Comparison of ENCODE assay signal across 17 cellular contexts in genomic region chr3:84444726-84445521, GRCh38.
A peak's percentile ranks its signal among the peaks of the same experiment; 100 is the strongest.
DNase-seq lines count a peak whose midpoint lies in the region; ATAC-seq, FAIRE-seq and TF ChIP-seq lines count a peak whose summit lies in the region.
"Had no signal": no experiment of that assay in that cellular context is flagged by ENCODE, and none has a peak within 500 bp of the region (broad histone marks: within the 10 kb centered on the region; RNA-seq: fewer than 3 reads in every experiment).

No MANE protein-coding gene starts in this region.

- H3K9ac ChIP-seq in astrocyte (ENCODE audit: low read length), result no peak overlapping the region
- no peak overlapping the region for H3K9ac ChIP-seq in SK-N-SH
- H3K9ac ChIP-seq: GM23248 had no signal

- in situ Hi-C loops in HAP-1 (cut with MboI; ENCODE audit: low sequenced_read_pairs), result no loop called here

- no peaks in the 10 kb centered on the region for H3K9me3 Mint-ChIP-seq in astrocyte (ENCODE audit: unreplicated experiment)
- no peaks in the 10 kb centered on the region for H3K9me3 Mint-ChIP-seq in osteocyte (ENCODE audit: unreplicated experiment)
- H3K9me3 Mint-ChIP-seq: H9 had no signal

- CTCF ChIA-PET in SK-N-SH (lab: Yijun Ruan, JAX), result no interaction called here

- H3K79me2 ChIP-seq in astrocyte (ENCODE audit: insufficient read depth, low read length) (no peaks in the 10 kb centered on the region), SK-N-SH (ENCODE audit: insufficient read depth) (no peaks in the 10 kb centered on the region)

- DNase-seq in HAP-1 (ENCODE audit: low spot score in 2 of 2) (peak; percentile 57 to 98), astrocyte (ENCODE audit: low read depth) (peak; percentile 0), glomerular visceral epithelial cell (ENCODE audit: extremely low spot score) (peak; percentile 8), NCI-H2227 (lab: John Stamatoyannopoulos, UW; ENCODE audit: unreplicated experiment) (no peak), SK-N-SH (no peak), osteocyte (ENCODE audit: extremely low spot score, unreplicated experiment) (no peak)
- DNase-seq: BE2C; CD4-positive, alpha-beta memory T cell; DMS79; GM23248; H9 had no signal

- H3K27me3 Mint-ChIP-seq in astrocyte (ENCODE audit: low read depth, unreplicated experiment) (no peaks in the 10 kb centered on the region), osteocyte (ENCODE audit: unreplicated experiment) (no peaks in the 10 kb centered on the region)
- H3K27me3 Mint-ChIP-seq: CD4-positive, alpha-beta memory T cell had no signal

- H3K36me3 ChIP-seq in HAP-1 (replicated peaks), result no peaks in the 10 kb centered on the region
- no peaks in the 10 kb centered on the region for H3K36me3 ChIP-seq in astrocyte (ENCODE audit: insufficient read depth, low read length)
- no peaks in the 10 kb centered on the region for H3K36me3 ChIP-seq in SK-N-SH (replicated peaks in 1 of 2; ENCODE audit: control insufficient read depth in 1 of 2, insufficient read depth in 2 of 2, low read length in 1 of 2)
- H3K36me3 ChIP-seq: BE2C had no signal

- 2% methylated on average over 6 of the region's 6 CpGs for WGBS in SK-N-SH (ENCODE audit: low lambda C conversion rate)

- H3K27ac ChIP-seq in astrocyte (ENCODE audit: low read depth, low read length) (no peak overlapping the region), SK-N-SH (ENCODE audit: low read depth in 2 of 2, low read length in 1 of 2) (no peak overlapping the region)
- H3K27ac ChIP-seq: C4-2B, GM23248, HL-60 had no signal

- H3F3A ChIP-seq in SK-N-SH (replicated peaks; ENCODE audit: insufficient read depth), result no peaks in the 10 kb centered on the region

- TF ChIP-seq CTCF in astrocyte (IDR thresholded peaks at IDR 0.05; ENCODE audit: insufficient read depth, low read depth, low read length) (no peak), SK-N-SH (IDR thresholded peaks at IDR 0.05) (no peak), osteocyte (IDR thresholded peaks at IDR 0.05) (no peak)

- H4K20me1 ChIP-seq in astrocyte (ENCODE audit: insufficient read depth, low read length), result no peaks in the 10 kb centered on the region
- no peaks in the 10 kb centered on the region for H4K20me1 ChIP-seq in SK-N-SH (ENCODE audit: insufficient read depth)

- FAIRE-seq in A204.1 (lab: Jason Lieb, UNC) (peak; percentile 25), astrocyte (lab: Jason Lieb, UNC) (no peak)
- FAIRE-seq: GM12878, GM18507 had no signal

- H3K27me3 ChIP-seq in HAP-1 (ENCODE audit: low read depth) (no peaks in the 10 kb centered on the region), astrocyte (ENCODE audit: insufficient read depth, low read length) (no peaks in the 10 kb centered on the region), SK-N-SH (ENCODE audit: insufficient read depth) (no peaks in the 10 kb centered on the region)
- H3K27me3 ChIP-seq: BE2C had no signal

- H3K4me1 Mint-ChIP-seq in astrocyte (ENCODE audit: low read depth, unreplicated experiment) (peaks cover 8% of the 10 kb centered on the region), osteocyte (ENCODE audit: unreplicated experiment) (no peaks in the 10 kb centered on the region)
- H3K4me1 Mint-ChIP-seq: CD4-positive, alpha-beta memory T cell; H9 had no signal

- H3K9me3 ChIP-seq in HAP-1, result no peaks in the 10 kb centered on the region
- H3K9me3 ChIP-seq in astrocyte (ENCODE audit: insufficient read depth, low read depth, low read length), result no peaks in the 10 kb centered on the region
- H3K9me3 ChIP-seq in SK-N-SH, result no peaks in the 10 kb centered on the region
- H3K9me3 ChIP-seq: BE2C had no signal

- ATAC-seq in HG02970 (IDR thresholded peaks at IDR 0.05; ENCODE audit: low FRiP score, unreplicated experiment), result no peak
- ATAC-seq: GM12878 had no signal

- no peak overlapping the region for H3K4me2 ChIP-seq in astrocyte (ENCODE audit: low read length)
- H3K4me2 ChIP-seq in SK-N-SH, result no peak overlapping the region

- POLR2A ChIA-PET in SK-N-SH (lab: Yijun Ruan, JAX), result no interaction called here

- H3K4me3 ChIP-seq in HAP-1, result no peak overlapping the region
- no peak overlapping the region for H3K4me3 ChIP-seq in astrocyte (ENCODE audit: insufficient read depth, low read depth, low read length)
- H3K4me3 ChIP-seq in SK-N-SH (ENCODE audit: low read depth in 2 of 2, low read length in 1 of 2), result no peak overlapping the region
- H3K4me3 ChIP-seq: GM12878, GM23248 had no signal

- H2AFZ ChIP-seq in astrocyte (ENCODE audit: low read depth, low read length) (no peak overlapping the region), SK-N-SH (ENCODE audit: low read depth) (no peak overlapping the region)
- H2AFZ ChIP-seq: GM23248 had no signal

- H3K27ac Mint-ChIP-seq in astrocyte (ENCODE audit: unreplicated experiment) (no peak overlapping the region), osteocyte (ENCODE audit: unreplicated experiment) (no peak overlapping the region)
- H3K27ac Mint-ChIP-seq: CD4-positive, alpha-beta memory T cell; H9 had no signal

- no peaks in the 10 kb centered on the region for H3K36me3 Mint-ChIP-seq in astrocyte (ENCODE audit: low read depth, unreplicated experiment)
- no peaks in the 10 kb centered on the region for H3K36me3 Mint-ChIP-seq in osteocyte (ENCODE audit: unreplicated experiment)
- H3K36me3 Mint-ChIP-seq: CD4-positive, alpha-beta memory T cell had no signal

- H3K4me3 Mint-ChIP-seq in astrocyte (ENCODE audit: unreplicated experiment) (no peak overlapping the region), osteocyte (ENCODE audit: unreplicated experiment) (no peak overlapping the region)
- H3K4me3 Mint-ChIP-seq: CD4-positive, alpha-beta memory T cell; H9 had no signal

- TF ChIP-seq RAD21 in SK-N-SH (IDR thresholded peaks at IDR 0.05; ENCODE audit: low read length), result no peak

- TF ChIP-seq EP300 in SK-N-SH (IDR thresholded peaks at IDR 0.05; ENCODE audit: borderline replicate concordance in 1 of 2, low read depth in 1 of 2, low read length in 1 of 2), result no peak

- no peaks in the 10 kb centered on the region for H3K9me2 ChIP-seq in SK-N-SH

- peaks cover 14% of the 10 kb centered on the region for H3K4me1 ChIP-seq in HAP-1
- H3K4me1 ChIP-seq in astrocyte (ENCODE audit: insufficient read depth, low read length), result no peaks in the 10 kb centered on the region
- no peaks in the 10 kb centered on the region for H3K4me1 ChIP-seq in SK-N-SH (ENCODE audit: control insufficient read depth in 1 of 2, insufficient read depth in 2 of 2, low read depth in 1 of 2, low read length in 1 of 2)
- H3K4me1 ChIP-seq: BE2C had no signal

TF ChIP-seq in SK-N-SH, 30 proteins besides CTCF, POLR2A, EP300 and RAD21:
- TF ChIP-seq SIN3A (IDR thresholded peaks at IDR 0.05; ENCODE audit: borderline replicate concordance, low read depth, low read length), result no peak
- no peak for TF ChIP-seq RCOR1 (IDR thresholded peaks at IDR 0.05; ENCODE audit: low read length)
- no peak for TF ChIP-seq EZH2phosphoT487 (IDR thresholded peaks at IDR 0.05; ENCODE audit: borderline replicate concordance, low read depth)
TF ChIP-seq in SK-N-SH: peak in this region for 0.

Comparison
In these comparisons a context has a peak if more than half of its experiments do, and no peak if none do; other contexts are left out.
1. DNase-seq: peak in HAP-1 (2 of 2), astrocyte (single experiment) and glomerular visceral epithelial cell (single experiment); none in NCI-H2227 (single experiment), SK-N-SH (single experiment) and osteocyte (single experiment).